ENCODE assay signal across 8 cellular contexts in the genomic region with DNA sequence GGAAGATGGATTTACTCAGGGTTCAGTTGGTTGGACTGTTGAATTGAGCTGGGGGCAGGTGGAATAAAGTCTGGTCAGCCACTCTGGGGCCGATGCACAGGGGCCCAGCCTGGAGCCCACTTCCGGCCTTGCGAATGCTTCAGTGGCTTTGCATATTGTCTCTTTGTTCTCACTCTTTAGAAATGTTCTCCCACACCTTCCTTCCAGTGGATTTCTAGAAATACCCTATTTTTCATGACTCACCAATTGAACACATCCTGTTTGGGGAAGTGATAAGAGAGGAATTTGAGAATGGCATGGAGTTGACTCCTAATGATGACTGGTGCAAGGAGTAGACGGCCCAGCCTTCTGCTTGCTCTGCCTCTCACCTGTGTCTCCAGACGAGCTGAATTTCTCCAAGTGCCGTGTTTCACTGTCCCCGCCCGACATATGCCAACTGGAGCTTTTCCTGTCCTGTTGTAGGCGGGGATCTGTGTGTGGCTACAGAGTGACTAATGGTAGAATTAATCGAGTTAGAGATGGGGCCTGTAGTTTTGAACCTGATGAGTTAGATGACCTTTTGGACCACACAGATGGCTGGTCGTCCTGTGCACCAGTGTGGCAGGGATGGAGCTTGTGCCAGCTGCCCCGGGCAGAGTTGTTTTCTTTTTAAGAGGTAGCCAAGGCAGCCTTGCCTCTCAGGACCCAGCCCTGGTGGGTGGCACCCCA. TPM values are rescaled to one million over a fixed set of nuclear protein-coding genes. Genes with fewer than 3 reads are reported as not detected.
DNase-seq lines count a peak whose midpoint lies in the region; ATAC-seq and TF ChIP-seq lines count a peak whose summit lies in the region.

No MANE protein-coding gene starts in this region.

- H3K9ac ChIP-seq in muscle layer of colon (ENCODE audit: low read length) = no peak overlapping the region

- no peaks in the 10 kb centered on the region for H3K36me3 ChIP-seq in muscle layer of colon (ENCODE audit: insufficient read depth, low read length)

- TF ChIP-seq CTCF in AG09309 (IDR thresholded peaks at IDR 0.05; ENCODE audit: control insufficient read depth, insufficient read depth, low read depth, low read length, missing control alignments) = no peak

- H3K4me1 ChIP-seq in muscle layer of colon (ENCODE audit: insufficient read depth, low read length) = peaks cover 84% of the 10 kb centered on the region

- ATAC-seq in GM21619 (IDR thresholded peaks at IDR 0.05; ENCODE audit: unreplicated experiment) (no peak), GM18519 (IDR thresholded peaks at IDR 0.05; ENCODE audit: low FRiP score, unreplicated experiment) (no peak), HG03196 (IDR thresholded peaks at IDR 0.05; ENCODE audit: unreplicated experiment) (no peak)

- H3K4me3 ChIP-seq in AG09309 (ENCODE audit: control insufficient read depth, low read depth, low read length) (no peak overlapping the region), muscle layer of colon (ENCODE audit: low read depth in 1 of 2, low read length in 2 of 2) (peak overlapping the region; percentile 17 to 43)

- peak overlapping the region; percentile 53 for H3K27ac ChIP-seq in muscle layer of colon (ENCODE audit: low read depth, low read length)

- no peaks in the 10 kb centered on the region for H3K9me3 ChIP-seq in muscle layer of colon (ENCODE audit: low read length)

- DNase-seq in AG09309 (ENCODE audit: low read depth) (peak; percentile 66), NCI-H226 (peak; percentile 96), dermis blood vessel endothelial cell (peak; percentile 95), putamen (ENCODE audit: low spot score) (no peak)

- no peaks in the 10 kb centered on the region for H3K27me3 ChIP-seq in muscle layer of colon (ENCODE audit: control insufficient read depth in 1 of 2, insufficient read depth in 2 of 2, low read length in 2 of 2)

RNA-seq across cellular contexts. Expression of a gene that starts 28.2 kb away (rescaled TPM):
- total RNA-seq in dermis blood vessel endothelial cell = 58.0 and 59.6 TPM in 2 replicates
